ENCODE assay signal across 15 cellular contexts in genomic region chr1:65681101-65681500, GRCh38.
DNase-seq lines count a peak whose midpoint lies in the region; ATAC-seq and TF ChIP-seq lines count a peak whose summit lies in the region.
"Had no signal": no experiment of that assay in that cellular context is flagged by ENCODE, and none has a peak within 500 bp of the region (broad histone marks: within the 10 kb centered on the region; RNA-seq: fewer than 3 reads in every experiment).

No MANE protein-coding gene starts in this region.

- no peaks in the 10 kb centered on the region for H3K4me1 Mint-ChIP-seq in activated naive CD4-positive, alpha-beta T cell treated with anti-CD3 and anti-CD28 coated beads, Interleukin-2, amount 10 ng/mL, durations not matched to agents 7 days and 5 days

- H3K4me3 Mint-ChIP-seq in activated naive CD4-positive, alpha-beta T cell treated with anti-CD3 and anti-CD28 coated beads, Interleukin-2, amount 10 ng/mL, durations not matched to agents 7 days and 5 days = no peak overlapping the region
- H3K4me3 Mint-ChIP-seq: activated CD4-positive, alpha-beta memory T cell treated with anti-CD3 and anti-CD28 coated beads for 36 hours; activated naive CD8-positive, alpha-beta T cell; activated T-cell treated with anti-CD3 and anti-CD28 coated beads, Interleukin-2, amount 50 U/mL, for 24 hours had no signal

- TF ChIP-seq POLR2A in upper lobe of left lung (IDR thresholded peaks at IDR 0.05) = no peak

- H3K9me3 Mint-ChIP-seq in activated naive CD4-positive, alpha-beta T cell treated with anti-CD3 and anti-CD28 coated beads, Interleukin-2, amount 10 ng/mL, durations not matched to agents 7 days and 5 days = no peaks in the 10 kb centered on the region
- H3K9me3 Mint-ChIP-seq: activated CD4-positive, alpha-beta memory T cell treated with anti-CD3 and anti-CD28 coated beads for 36 hours; activated T-cell treated with anti-CD3 and anti-CD28 coated beads, Interleukin-2, amount 50 U/mL, for 24 hours had no signal

- H3K27ac Mint-ChIP-seq in activated naive CD4-positive, alpha-beta T cell treated with anti-CD3 and anti-CD28 coated beads, Interleukin-2, amount 10 ng/mL, durations not matched to agents 7 days and 5 days = no peak overlapping the region
- H3K27ac Mint-ChIP-seq: activated CD4-positive, alpha-beta memory T cell treated with anti-CD3 and anti-CD28 coated beads for 36 hours; activated naive CD8-positive, alpha-beta T cell; activated T-cell treated with anti-CD3 and anti-CD28 coated beads, Interleukin-2, amount 50 U/mL, for 24 hours had no signal

- peaks cover 9% of the 10 kb centered on the region for H3K27me3 Mint-ChIP-seq in activated naive CD4-positive, alpha-beta T cell treated with anti-CD3 and anti-CD28 coated beads, Interleukin-2, amount 10 ng/mL, durations not matched to agents 7 days and 5 days

- H3K4me3 ChIP-seq in astrocyte of the spinal cord (ENCODE audit: low read depth, low read length) (no peak overlapping the region), upper lobe of left lung (no peak overlapping the region)
- H3K4me3 ChIP-seq: left ventricle myocardium inferior, ovary had no signal

- H3K36me3 ChIP-seq in upper lobe of left lung = no peaks in the 10 kb centered on the region
- H3K36me3 ChIP-seq: left ventricle myocardium inferior, ovary, WERI-Rb-1 had no signal

- ATAC-seq in upper lobe of left lung (ENCODE audit: low FRiP score in 2 of 2) (no peak), GM18517 (IDR thresholded peaks at IDR 0.05; ENCODE audit: unreplicated experiment) (no peak)
- ATAC-seq: Right ventricle myocardium inferior had no signal

- DNase-seq in Daoy (ENCODE audit: low read depth) = peak; percentile 70
- peak; percentile 61 for DNase-seq in M059J (ENCODE audit: low read depth)
- peak; percentile 68 for DNase-seq in astrocyte of the spinal cord (ENCODE audit: low read depth, low spot score)
- peak; percentile 66 for DNase-seq in iris pigment epithelial cell (ENCODE audit: low read depth)
- no peak for DNase-seq in NCI-H345 treated with DMSO at 0.1 percent for 48 hours (lab: John Stamatoyannopoulos, UW; ENCODE audit: unreplicated experiment)
- no peak for DNase-seq in upper lobe of left lung
- DNase-seq in activated naive CD4-positive, alpha-beta T cell treated with anti-CD3 and anti-CD28 coated beads, Interleukin-2, amount 10 ng/mL, durations not matched to agents 7 days and 5 days = no peak
- DNase-seq: activated CD4-positive, alpha-beta memory T cell treated with anti-CD3 and anti-CD28 coated beads for 36 hours; activated T-cell treated with anti-CD3 and anti-CD28 coated beads, Interleukin-2, amount 50 U/mL, for 24 hours; left ventricle myocardium inferior; ovary; WERI-Rb-1 had no signal

- H3K27ac ChIP-seq in upper lobe of left lung = no peak overlapping the region
- H3K27ac ChIP-seq: left ventricle myocardium inferior, ovary, WERI-Rb-1 had no signal

- CTCF ChIA-PET in activated naive CD4-positive, alpha-beta T cell treated with anti-CD3 and anti-CD28 coated beads, Interleukin-2, amount 10 ng/mL, durations not matched to agents 7 days and 5 days (lab: Charles Lee) = no interaction called here

- no peaks in the 10 kb centered on the region for H3K9me3 ChIP-seq in upper lobe of left lung
- H3K9me3 ChIP-seq: left ventricle myocardium inferior, ovary had no signal

- H3K27me3 ChIP-seq in upper lobe of left lung = no peaks in the 10 kb centered on the region
- H3K27me3 ChIP-seq: ovary had no signal

- in situ Hi-C loops in astrocyte of the spinal cord (cut with HindIII; ENCODE audit: low sequenced_read_pairs) = no loop called here

- H3K4me1 ChIP-seq in upper lobe of left lung = no peaks in the 10 kb centered on the region
- H3K4me1 ChIP-seq: left ventricle myocardium inferior had no signal

- TF ChIP-seq CTCF in astrocyte of the spinal cord (IDR thresholded peaks at IDR 0.05; ENCODE audit: low read depth, low read length) (no peak), upper lobe of left lung (IDR thresholded peaks at IDR 0.05) (no peak)

- TF ChIP-seq EP300 in upper lobe of left lung (IDR thresholded peaks at IDR 0.05) = no peak

- no peaks in the 10 kb centered on the region for H3K36me3 Mint-ChIP-seq in activated naive CD4-positive, alpha-beta T cell treated with anti-CD3 and anti-CD28 coated beads, Interleukin-2, amount 10 ng/mL, durations not matched to agents 7 days and 5 days
- H3K36me3 Mint-ChIP-seq: activated CD4-positive, alpha-beta memory T cell treated with anti-CD3 and anti-CD28 coated beads for 36 hours; activated naive CD8-positive, alpha-beta T cell had no signal

- WGBS in upper lobe of left lung, 2 donors = 82 to 84% methylated on average over 6 of the region's 6 CpGs

Comparison
In these comparisons a context has a peak if more than half of its experiments do, and no peak if none do; other contexts are left out.
1. DNase-seq: peak in Daoy (single experiment), M059J (single experiment), astrocyte of the spinal cord (single experiment) and iris pigment epithelial cell (single experiment); none in NCI-H345 treated with DMSO at 0.1 percent for 48 hours (single experiment), upper lobe of left lung (0 of 2) and activated naive CD4-positive, alpha-beta T cell treated with anti-CD3 and anti-CD28 coated beads, Interleukin-2, amount 10 ng/mL, durations not matched to agents 7 days and 5 days (single experiment).